ENCODE assay signal across 25 cellular contexts in the genomic region with DNA sequence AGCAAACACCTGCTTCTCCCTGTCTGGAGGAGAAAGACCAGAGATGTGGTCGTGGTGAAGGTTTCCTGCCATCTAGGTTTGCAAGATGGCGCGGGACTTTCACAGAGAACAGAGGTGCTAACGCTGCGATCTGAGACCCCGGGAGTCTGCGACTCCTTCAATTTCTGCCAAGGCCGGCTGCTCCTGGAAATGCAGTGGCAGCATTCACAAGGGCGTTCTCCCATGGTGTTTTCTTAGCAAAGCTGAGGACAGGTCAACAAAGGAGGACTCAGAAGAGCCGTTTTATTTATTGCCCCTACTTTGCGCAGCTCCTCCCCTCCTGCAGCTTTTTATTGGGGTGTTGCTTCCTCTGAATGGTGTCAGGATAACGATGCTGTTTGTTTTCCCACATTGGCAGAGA.
"Had no signal": no experiment of that assay in that cellular context is flagged by ENCODE, and none has a peak within 500 bp of the region (broad histone marks: within the 10 kb centered on the region; RNA-seq: fewer than 3 reads in every experiment).

No MANE protein-coding gene starts in this region.

- ATAC-seq: heart right ventricle; left cardiac atrium; left lung; lower lobe of right lung; naive thymus-derived CD8-positive, alpha-beta T cell; right lobe of liver had no signal

- H3K4me3 Mint-ChIP-seq: naive thymus-derived CD8-positive, alpha-beta T cell; stimulated activated naive CD8-positive, alpha-beta T cell treated with anti-CD3 and anti-CD28 coated beads, Interleukin-15, Interleukin-2, amounts not matched to agents 100 ng/mL and 50 ng/mL, for 24 hours had no signal

- H3K27ac Mint-ChIP-seq: naive thymus-derived CD8-positive, alpha-beta T cell; progenitor cell of endocrine pancreas; stimulated activated naive CD8-positive, alpha-beta T cell treated with anti-CD3 and anti-CD28 coated beads, Interleukin-15, Interleukin-2, amounts not matched to agents 100 ng/mL and 50 ng/mL, for 24 hours had no signal

- H3K27me3 ChIP-seq: hepatocyte, ovary, right atrium auricular region, right lobe of liver, suprapubic skin, uterus had no signal

- H3K36me3 ChIP-seq: heart right ventricle, left lung, lower lobe of right lung, ovary, right atrium auricular region, right lobe of liver, suprapubic skin, thoracic aorta, tibial artery, uterus had no signal

- H2AFZ ChIP-seq: hepatocyte had no signal

- H3K4me2 ChIP-seq: hepatocyte, smooth muscle cell had no signal

- H3K4me1 Mint-ChIP-seq: naive thymus-derived CD8-positive, alpha-beta T cell had no signal

- H3K9me3 ChIP-seq: ovary, right lobe of liver, thoracic aorta, uterus had no signal

- H3K27ac ChIP-seq: heart right ventricle, hepatocyte, left lung, lower lobe of right lung, ovary, right atrium auricular region, right lobe of liver, suprapubic skin, thoracic aorta, tibial artery, uterus had no signal

- H3K4me1 ChIP-seq: heart right ventricle, left lung, lower lobe of right lung, right atrium auricular region, right lobe of liver, suprapubic skin, tibial artery, uterus had no signal

- DNase-seq: heart right ventricle; kidney glomerular epithelial cell; left cardiac atrium; left lung; lower lobe of right lung; mammary epithelial cell; mesenchymal stem cell; naive thymus-derived CD8-positive, alpha-beta T cell; ovary; right lobe of liver; stimulated activated CD4-positive, alpha-beta T cell treated with anti-CD3 and anti-CD28 coated beads, Interleukin-1b, Interleukin-23, amount 100 ng/mL, for 48 hours; stimulated activated CD4-positive, alpha-beta T cell treated with anti-CD3 and anti-CD28 coated beads, Interleukin-2, amount 100 ng/mL, for 48 hours; stimulated activated CD4-positive, alpha-beta T cell treated with anti-CD3 and anti-CD28 coated beads, Interleukin-4, amount 100 ng/mL, for 4 hours; stimulated activated CD8-positive, alpha-beta memory T cell treated with anti-CD3 and anti-CD28 coated beads, Interleukin-4, amount 100 ng/mL, for 48 hours; stimulated activated naive CD4-positive, alpha-beta T cell; tibial artery; trophoblast cell; uterus had no signal

- H3K4me3 ChIP-seq: heart right ventricle, hepatocyte, left lung, lower lobe of right lung, ovary, right atrium auricular region, right lobe of liver, smooth muscle cell, suprapubic skin, thoracic aorta, tibial artery, uterus had no signal
